1 cellular context compared by ENCODE assay signal in the genomic region with DNA sequence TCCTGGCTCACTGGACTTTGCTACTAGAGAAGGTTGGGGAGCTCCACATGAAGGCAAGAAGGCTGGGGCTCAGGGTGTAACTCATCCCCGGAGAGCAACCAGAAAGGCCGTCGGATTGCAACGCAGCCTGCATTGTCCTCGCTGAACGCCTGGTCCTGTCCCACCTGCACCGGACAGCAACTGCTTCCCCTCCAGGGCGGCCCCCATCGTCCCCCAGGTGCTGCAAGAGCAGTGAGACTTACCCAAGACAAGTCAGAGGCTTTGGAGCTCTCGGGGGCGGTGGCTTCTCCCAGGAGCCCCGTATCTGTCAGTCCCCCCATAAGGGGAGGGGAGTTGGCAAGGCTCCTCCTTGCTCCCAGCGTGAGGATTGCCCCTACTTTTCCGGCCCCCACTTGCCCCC.
TF ChIP-seq lines count a peak whose summit lies in the region.

No MANE protein-coding gene starts in this region.

TF ChIP-seq in H1, 55 proteins besides CTCF, POLR2A, EP300 and RAD21:
- TF ChIP-seq TEAD4 (IDR thresholded peaks at IDR 0.05; ENCODE audit: low read depth, low read length) = no peak
- TF ChIP-seq CBX5 (IDR thresholded peaks at IDR 0.05; ENCODE audit: low read depth, low read length) = no peak
- TF ChIP-seq, protein P1, sequence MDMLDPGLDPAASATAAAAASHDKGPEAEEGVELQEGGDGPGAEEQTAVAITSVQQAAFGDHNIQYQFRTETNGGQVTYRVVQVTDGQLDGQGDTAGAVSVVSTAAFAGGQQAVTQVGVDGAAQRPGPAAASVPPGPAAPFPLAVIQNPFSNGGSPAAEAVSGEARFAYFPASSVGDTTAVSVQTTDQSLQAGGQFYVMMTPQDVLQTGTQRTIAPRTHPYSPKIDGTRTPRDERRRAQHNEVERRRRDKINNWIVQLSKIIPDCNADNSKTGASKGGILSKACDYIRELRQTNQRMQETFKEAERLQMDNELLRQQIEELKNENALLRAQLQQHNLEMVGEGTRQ (IDR thresholded peaks at IDR 0.05; ENCODE audit: low read length) = no peak
- no peak for TF ChIP-seq CEBPB (IDR thresholded peaks at IDR 0.05; ENCODE audit: low read depth, low read length)
- no peak for TF ChIP-seq MAFK (IDR thresholded peaks at IDR 0.05; ENCODE audit: low read depth, low read length)
- TF ChIP-seq BCL11A (IDR thresholded peaks at IDR 0.05; ENCODE audit: low read depth in 2 of 2, low read length in 2 of 2) = no peak
- no peak for TF ChIP-seq JUN (IDR thresholded peaks at IDR 0.05; ENCODE audit: low read depth, low read length)
- no peak for TF ChIP-seq SRF (IDR thresholded peaks at IDR 0.05; ENCODE audit: low read depth, low read length)
- no peak for TF ChIP-seq SUZ12 (IDR thresholded peaks at IDR 0.05; ENCODE audit: low read length)
- no peak for TF ChIP-seq TBP (IDR thresholded peaks at IDR 0.05; ENCODE audit: low read depth, low read length)
- TF ChIP-seq BACH1 (IDR thresholded peaks at IDR 0.05; ENCODE audit: low read length) = no peak
- TF ChIP-seq CHD1 (IDR thresholded peaks at IDR 0.05; ENCODE audit: low read depth, low read length) = no peak
- TF ChIP-seq SP4 (IDR thresholded peaks at IDR 0.05; ENCODE audit: low read length) = no peak
- TF ChIP-seq NRF1 (IDR thresholded peaks at IDR 0.05; ENCODE audit: low read depth, low read length) = no peak
- no peak for TF ChIP-seq SP1 (IDR thresholded peaks at IDR 0.05; ENCODE audit: low read depth, low read length)
